ENCODE assay signal across 9 cellular contexts in the genomic region with DNA sequence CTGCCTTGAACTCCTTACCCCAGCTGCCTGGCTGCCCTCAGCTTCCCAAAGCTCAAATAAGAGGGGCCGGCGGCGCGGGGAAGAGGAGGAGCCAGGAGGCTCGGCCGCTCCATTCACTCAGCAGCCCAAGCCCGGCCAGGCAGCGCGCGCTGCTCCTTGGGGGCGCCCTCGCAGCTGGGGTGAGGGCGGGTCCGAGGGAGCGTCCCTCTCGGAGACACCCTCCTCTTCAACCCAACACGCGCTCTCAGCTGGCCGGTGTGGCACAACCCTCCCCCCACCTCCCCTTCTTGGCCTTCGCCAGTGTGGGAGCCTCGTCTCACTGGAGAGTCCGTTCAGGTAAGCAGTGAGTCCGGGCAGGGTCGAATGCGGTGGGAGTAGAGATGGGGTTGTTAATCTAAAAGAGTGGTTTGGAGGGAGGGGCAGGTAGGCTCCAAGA. TPM values are rescaled to one million over a fixed set of nuclear protein-coding genes. Genes with fewer than 3 reads are reported as not detected.
DNase-seq lines count a peak whose midpoint lies in the region; ATAC-seq, FAIRE-seq and TF ChIP-seq lines count a peak whose summit lies in the region.
"Had no signal": no experiment of that assay in that cellular context is flagged by ENCODE, and none has a peak within 500 bp of the region (broad histone marks: within the 10 kb centered on the region; RNA-seq: fewer than 3 reads in every experiment).

Gene WT1 (minus strand): TSS at position 29 of the 436 bp plus-strand sequence.

- POLR2A ChIA-PET in A673 (lab: Charles Lee; ENCODE audit: low non-redundant PET) (no interaction called here), HepG2 (lab: Yijun Ruan, JAX) (no interaction called here)

- BruUV-seq in A673 (replicated peaks; lab: Mats Ljungman, UMichigan) (no TSS peak), HepG2 (replicated peaks; lab: Mats Ljungman, UMichigan) (no TSS peak)

- no peaks in the 10 kb centered on the region for H3K79me2 ChIP-seq in HepG2 (ENCODE audit: insufficient read depth, low read length)

- no peak within 1 kb of the TSS for H3K9ac ChIP-seq in HepG2 (ENCODE audit: insufficient read depth, low read depth, low read length)

- H3K9me3 ChIP-seq in A673 (ENCODE audit: low read depth, low read length, poor library complexity, severe bottlenecking) (no peaks in the 10 kb centered on the region), HepG2 (ENCODE audit: low read length) (no peaks in the 10 kb centered on the region), small intestine (ENCODE audit: control insufficient read depth, low read depth) (no peaks in the 10 kb centered on the region)

- no peaks in the 10 kb centered on the region for H3K36me3 ChIP-seq in A673 (ENCODE audit: insufficient read depth, low read length, poor library complexity, severe bottlenecking)
- H3K36me3 ChIP-seq in HepG2 (replicated peaks in 1 of 2; ENCODE audit: control insufficient read depth in 1 of 2, insufficient read depth in 2 of 2, low read length in 2 of 2) = no peaks in the 10 kb centered on the region
- no peaks in the 10 kb centered on the region for H3K36me3 ChIP-seq in small intestine (ENCODE audit: control insufficient read depth in 2 of 2, insufficient read depth in 2 of 2, low read length in 2 of 2)

- H3K27ac ChIP-seq in A673 (ENCODE audit: low read depth, low read length, poor library complexity, severe bottlenecking) = no peak within 1 kb of the TSS
- H3K27ac ChIP-seq in HepG2 (ENCODE audit: extremely low read length, insufficient read depth, low read length) = no peak within 1 kb of the TSS
- no peak within 1 kb of the TSS for H3K27ac ChIP-seq in small intestine (ENCODE audit: low read depth in 1 of 2, low read length in 1 of 2)

- no peak within 1 kb of the TSS for H2AFZ ChIP-seq in HepG2 (ENCODE audit: low read length)

- CTCF ChIA-PET in A673 (lab: Charles Lee) (no interaction called here), HepG2 (lab: Yijun Ruan, JAX; ENCODE audit: low intra/inter-chr PET ratio, low total read pairs) (no interaction called here)

- in situ Hi-C loops in HepG2 (cut with HindIII; ENCODE audit: extremely low pct_ligation_motif_present, low pct_unique_long_range_greater_than_20kb) = no loop called here

- TF ChIP-seq EP300 in HepG2 (IDR thresholded peaks at IDR 0.05; ENCODE audit: low read depth in 2 of 2, low read length in 2 of 2) = no peak
- no peak for TF ChIP-seq EP300 in HepG2 (CRISPR knock-in tag; IDR thresholded peaks at IDR 0.05; ENCODE audit: borderline replicate concordance)

- TF ChIP-seq POLR2A in HepG2 (IDR thresholded peaks at IDR 0.05; ENCODE audit: insufficient read depth in 1 of 2, low read depth in 2 of 2, low read length in 2 of 2) = no peak

- intact Hi-C loops in A673 (cut with micrococcal nuclease; ENCODE audit: unreplicated experiment) (loop anchor here (2.0 to 5.0 kb wide), 2 partner anchors 48 to 113 kb away; no protein-coding TSS in a partner anchor), HepG2 (cut with micrococcal nuclease; ENCODE audit: unreplicated experiment) (no loop called here)

- FAIRE-seq in HepG2 (lab: Jason Lieb, UNC) = no peak
- FAIRE-seq in small intestine (lab: Jason Lieb, UNC) = no peak

- no peak for TF ChIP-seq RAD21 in HepG2 (CRISPR knock-in tag; IDR thresholded peaks at IDR 0.05)

- H3K27me3 ChIP-seq in A673 (replicated peaks; ENCODE audit: insufficient read depth, low read depth, low read length, poor library complexity) (peaks cover 98% of the 10 kb centered on the region), HepG2 (ENCODE audit: control insufficient read depth in 1 of 2, insufficient read depth in 2 of 2, low read length in 2 of 2) (peaks cover 11 to 84% of the 10 kb centered on the region in 2 experiments), small intestine (ENCODE audit: control insufficient read depth in 2 of 2, insufficient read depth in 2 of 2, low read length in 2 of 2) (peaks cover 25 to 59% of the 10 kb centered on the region in 2 donors)

- ATAC-seq in HepG2 (peak; percentile 51), HG02642 (IDR thresholded peaks at IDR 0.05; ENCODE audit: poor library complexity, unreplicated experiment) (no peak)

- H3K4me2 ChIP-seq in HepG2 (ENCODE audit: low read depth, low read length) = peak within 1 kb of the TSS; percentile 77

- no peaks in the 10 kb centered on the region for H4K20me1 ChIP-seq in HepG2 (ENCODE audit: insufficient read depth, low read length)

- peak within 1 kb of the TSS; percentile 41 for H3K4me3 ChIP-seq in A673 (ENCODE audit: low read depth, low read length, poor library complexity, severe bottlenecking)
- peak within 1 kb of the TSS; percentile 49 to 68 (median 57); a peak in 5 of 6 replicates for H3K4me3 ChIP-seq in HepG2 (replicated peaks in 1 of 3; ENCODE audit: insufficient read depth in 1 of 3, low read depth in 2 of 3, low read length in 3 of 3)
- no peak within 1 kb of the TSS for H3K4me3 ChIP-seq in small intestine (ENCODE audit: low read depth in 1 of 2, low read length in 2 of 2)

- TF ChIP-seq CTCF in A673 (conservative IDR thresholded peaks at IDR 0.05; ENCODE audit: low read depth, low read length) (no peak), HepG2 (CRISPR knock-in tag; IDR thresholded peaks at IDR 0.05) (0 out of 2 replicates have a peak, but pooled peaks have one; percentile 18)

- H3K4me1 ChIP-seq in A673 (ENCODE audit: insufficient read depth, low read length, poor library complexity, severe bottlenecking) (peaks cover 48% of the 10 kb centered on the region), HepG2 (ENCODE audit: insufficient read depth, low read length) (0 out of 2 replicates have a peak, but pooled peaks cover 7% of the 10 kb centered on the region), small intestine (ENCODE audit: control insufficient read depth in 2 of 2, insufficient read depth in 1 of 2, low read depth in 1 of 2, low read length in 1 of 2) (no peaks in the 10 kb centered on the region)

- DNase-seq in A673 (ENCODE audit: low spot score) (peak; percentile 86), HUDEP-2 (lab: John Stamatoyannopoulos, UW; ENCODE audit: unreplicated experiment in 76 of 76) (peak in 73 of 76 experiments; percentile 21 to 88 (median 69)), amniotic epithelial cell (ENCODE audit: low read depth) (peak; percentile 79), HepG2 (ENCODE audit: low spot score) (no peak), small intestine (no peak), NCI-H146 (lab: John Stamatoyannopoulos, UW) (no peak), HK-2 (ENCODE audit: unreplicated experiment) (no peak)
- DNase-seq: NK-92 treated with Interleukin-12 subunit alpha and Interleukin-12 subunit beta, amount 100 ng/mL, for 24 hours had no signal

- 30% methylated on average over 12 of the region's 25 CpGs for WGBS in HepG2 (ENCODE audit: low lambda C conversion rate)
- WGBS in small intestine, 3 donors = 2 to 4% (median 2%) methylated on average over 24 to 25 of the region's 25 CpGs

TF ChIP-seq in HepG2, 621 proteins besides CTCF, POLR2A, EP300 and RAD21 (continues in another document):
- peak; percentile 12; the same call in 1 of the 2 replicates for TF ChIP-seq MTF2 (CRISPR knock-in tag; IDR thresholded peaks at IDR 0.05; ENCODE audit: borderline replicate concordance)
- TF ChIP-seq TFE3 (CRISPR knock-in tag; IDR thresholded peaks at IDR 0.05) = no peak
- no peak for TF ChIP-seq PHF20 (CRISPR knock-in tag; IDR thresholded peaks at IDR 0.05)
- TF ChIP-seq TOE1 (CRISPR knock-in tag; IDR thresholded peaks at IDR 0.05) = no peak
- no peak for TF ChIP-seq ZFP36L2 (CRISPR knock-in tag; IDR thresholded peaks at IDR 0.05)
- TF ChIP-seq HNRNPK (IDR thresholded peaks at IDR 0.05; ENCODE audit: low read depth, low read length, poor library complexity, severe bottlenecking) = peak; percentile 57
- TF ChIP-seq ZNF180 (CRISPR knock-in tag; IDR thresholded peaks at IDR 0.05; ENCODE audit: borderline replicate concordance, low read depth) = no peak
- 0 out of 2 replicates have a peak, but pooled peaks have one; percentile 24 for TF ChIP-seq ZNF776 (CRISPR knock-in tag; IDR thresholded peaks at IDR 0.05)

RNA-seq across cellular contexts. Expression of gene WT1, which starts in this region (rescaled TPM):
- total RNA-seq in A673 (2021) (8.6 and 10.4 TPM in 2 replicates), HepG2 (2016; rRNA removed; fragmentation: Illumina TruSeq; extraction: Trizol) (0.31 and 0.38 TPM in 2 replicates)
- total RNA-seq in HepG2 (2016; cell fraction: cytosol; rRNA removed; fragmentation: Illumina TruSeq; extraction: Trizol; ENCODE audit: low read depth) = 0.09 TPM in 1 of 2 replicates, not detected in the other
- 0.19 and 0.24 TPM in 2 replicates for total RNA-seq in HepG2 (2016; cell fraction: insoluble cytoplasmic fraction; rRNA removed; fragmentation: Illumina TruSeq; extraction: Trizol)
- total RNA-seq in HepG2 (2016; cell fraction: membrane; rRNA removed; fragmentation: Illumina TruSeq; extraction: Trizol) = 0.34 and 0.49 TPM in 2 replicates
- total RNA-seq in HepG2 (2016; cell fraction: nucleus; rRNA removed; fragmentation: Illumina TruSeq; extraction: Trizol) = 0.25 TPM in 1 of 2 replicates, not detected in the other
- polyA plus RNA-seq in HepG2 (2011; rRNA removed) (0.15 TPM in 1 of 2 replicates, not detected in the other), small intestine (not detected)
- 0.04 and 0.05 TPM in 2 replicates for polyA plus RNA-seq in HepG2 (2011; cell fraction: cytosol; rRNA removed)
- 0.09 TPM in 1 of 2 replicates, not detected in the other for polyA plus RNA-seq in HepG2 (2011; cell fraction: nucleus; rRNA removed)
- polyA plus RNA-seq in HepG2 (2012) = 0.21 TPM in 1 of 2 replicates, not detected in the other
- 0.06 and 0.08 TPM in 2 replicates for polyA plus RNA-seq in HepG2 (2016; cell fraction: cytosol; fragmentation: Illumina TruSeq; extraction: Trizol; ENCODE audit: low read depth)
- 0.33 and 0.79 TPM in 2 replicates for polyA plus RNA-seq in HepG2 (2016; cell fraction: insoluble cytoplasmic fraction; fragmentation: Illumina TruSeq; extraction: Trizol; ENCODE audit: low read depth)
- polyA plus RNA-seq in HepG2 (2016; cell fraction: membrane; fragmentation: Illumina TruSeq; extraction: Trizol; ENCODE audit: low read depth) = 0.15 and 0.21 TPM in 2 replicates
- 0.42 and 0.65 TPM in 2 replicates for polyA plus RNA-seq in HepG2 (2016; cell fraction: nucleus; fragmentation: Illumina TruSeq; extraction: Trizol; ENCODE audit: insufficient read depth, low read depth)
- 0.16 TPM in 1 of 2 replicates, not detected in the other for polyA minus RNA-seq in HepG2 (2011; rRNA and poly(A)+ RNA removed; ENCODE audit: low replicate concordance)
- polyA minus RNA-seq in HepG2 (2011; cell fraction: cytosol; rRNA and poly(A)+ RNA removed) = not detected in 2 replicates
- not detected in 2 replicates for polyA minus RNA-seq in HepG2 (2011; cell fraction: nucleus; rRNA and poly(A)+ RNA removed)

Comparison
In these comparisons a context has a peak if more than half of its experiments do, and no peak if none do; other contexts are left out.
1. Peak in ATAC-seq, H3K4me3 ChIP-seq and H3K4me2 ChIP-seq in HepG2; RNA of the gene not detected or under 1 TPM.
2. DNase-seq: peak in A673 (single experiment), HUDEP-2 (73 of 76) and amniotic epithelial cell (single experiment); none in HepG2 (single experiment), small intestine (single experiment), NCI-H146 (single experiment) and HK-2 (single experiment).